In the genomic region with DNA sequence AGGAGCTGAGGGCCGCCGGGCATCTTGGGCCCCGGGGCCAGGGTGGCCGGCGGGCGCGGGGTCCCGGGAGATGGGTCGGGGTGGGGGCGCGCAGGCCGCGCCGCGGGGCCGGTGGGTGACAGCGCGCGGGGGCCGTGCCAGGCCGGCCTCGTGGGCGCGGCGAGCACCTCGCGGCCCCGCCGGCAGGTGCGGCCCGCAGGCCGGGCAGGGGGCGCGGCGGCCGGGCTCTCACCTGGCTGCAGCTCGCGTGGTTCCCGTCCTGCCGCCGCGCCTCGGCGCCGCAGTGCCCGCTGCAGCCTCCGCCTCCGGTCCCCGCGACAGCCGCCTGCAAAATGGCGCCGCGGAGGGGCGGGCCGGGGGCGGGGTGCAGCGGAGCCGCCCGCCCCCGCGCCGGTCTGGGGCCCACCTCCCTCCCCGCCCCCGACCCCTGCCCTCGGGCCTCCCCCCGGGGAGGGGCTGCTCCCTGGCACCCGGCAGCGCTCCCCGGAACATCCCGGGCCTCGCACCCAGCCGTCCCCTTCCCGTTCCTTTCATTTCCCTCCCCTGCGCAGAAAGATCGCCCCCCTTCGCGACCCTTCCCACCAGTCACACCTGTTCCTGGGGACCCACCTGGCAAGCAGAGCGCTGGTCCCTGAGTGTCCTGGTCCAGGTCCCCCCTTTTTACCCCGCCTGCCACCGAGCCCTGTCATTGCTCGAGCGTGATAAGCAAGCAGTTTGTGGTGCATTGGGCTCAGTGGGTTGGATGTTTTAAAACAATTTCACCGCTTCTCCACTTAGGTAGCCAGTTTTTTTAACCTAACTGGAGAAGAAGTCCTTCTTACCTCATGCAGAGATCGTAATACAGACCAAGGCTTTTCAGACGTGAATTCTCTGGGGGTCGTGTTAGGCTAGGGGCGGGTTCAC, we compare ENCODE assay signal across 8 cellular contexts. TPM values are rescaled to one million over a fixed set of nuclear protein-coding genes. Genes with fewer than 3 reads are reported as not detected.
A peak's percentile ranks its signal among the peaks of the same experiment; 100 is the strongest.
DNase-seq lines count a peak whose midpoint lies in the region; ATAC-seq and TF ChIP-seq lines count a peak whose summit lies in the region.

A gene (minus strand): TSS at position 337 of the 903 bp plus-strand sequence. CDS start 68,948 bp downstream, outside the sequence.

- CTCF ChIA-PET in Panc1 (lab: Charles Lee): no interaction called here

- TF ChIP-seq EP300 in gastroesophageal sphincter (IDR thresholded peaks at IDR 0.05): no peak

- peaks cover 26% of the 10 kb centered on the region; the same call in 1 of the 2 replicates for H4K20me1 ChIP-seq in DND-41 (ENCODE audit: insufficient read depth, low read length)

- WGBS in gastroesophageal sphincter (ENCODE audit: low coverage in 1 of 2), 2 donors: 0% methylated on average over 4 of the region's 88 CpGs; no CpG with 5 or more reads in 1 of the 2 donors

- POLR2A ChIA-PET in Panc1 (lab: Charles Lee): no interaction called here

- peaks cover 47% of the 10 kb centered on the region for H3K79me2 ChIP-seq in DND-41 (ENCODE audit: insufficient read depth, low read length)

- no peaks in the 10 kb centered on the region for H3K9me3 ChIP-seq in DND-41 (ENCODE audit: insufficient read depth, low read length, severe bottlenecking)
- no peaks in the 10 kb centered on the region for H3K9me3 ChIP-seq in Panc1 (ENCODE audit: control insufficient read depth, insufficient read depth, low read depth, low read length)
- no peaks in the 10 kb centered on the region for H3K9me3 ChIP-seq in gastroesophageal sphincter
- H3K9me3 ChIP-seq in thoracic aorta: no peaks in the 10 kb centered on the region

- intact Hi-C loops in Panc1 (cut with micrococcal nuclease; ENCODE audit: unreplicated experiment): no loop called here

- peak within 1 kb of the TSS; percentile 74 for H3K9ac ChIP-seq in DND-41 (ENCODE audit: low read depth, low read length)

- no TSS peak for BruUV-seq in Panc1 (replicated peaks; lab: Mats Ljungman, UMichigan)

- peak within 1 kb of the TSS; percentile 100 for H2AFZ ChIP-seq in DND-41 (ENCODE audit: low read depth, low read length)

- peak in 1 of 2 donors; percentile 8 for TF ChIP-seq POLR2A in gastroesophageal sphincter (IDR thresholded peaks at IDR 0.05)

- no peak for TF ChIP-seq CTCF in DND-41 (IDR thresholded peaks at IDR 0.05; ENCODE audit: borderline replicate concordance, extremely low read depth, low read length, poor library complexity, severe bottlenecking)
- no peak for TF ChIP-seq CTCF in Panc1 (IDR thresholded peaks at IDR 0.05)
- no peak for TF ChIP-seq CTCF in gastroesophageal sphincter (IDR thresholded peaks at IDR 0.05)
- TF ChIP-seq CTCF in thoracic aorta (IDR thresholded peaks at IDR 0.05): no peak

- H3K4me1 ChIP-seq in DND-41 (ENCODE audit: insufficient read depth, low read length): peaks cover 37% of the 10 kb centered on the region
- peaks cover 12% of the 10 kb centered on the region for H3K4me1 ChIP-seq in Panc1 (ENCODE audit: control insufficient read depth, insufficient read depth, low read length)
- H3K4me1 ChIP-seq in gastroesophageal sphincter: peaks cover 0 to 32% (median 5%) of the 10 kb centered on the region in 3 donors
- H3K4me1 ChIP-seq in thoracic aorta (ENCODE audit: control insufficient read depth in 1 of 2, low read depth in 2 of 2): peaks cover 6 to 23% of the 10 kb centered on the region in 2 donors

- DNase-seq in DND-41 (peak; percentile 76), Panc1 (ENCODE audit: low read depth, low spot score) (no peak), activated gamma-delta T cell (lab: John Stamatoyannopoulos, UW) (peak; percentile 50), nucleus accumbens (lab: John Stamatoyannopoulos, UW) (peak in 44 of 56 donors; percentile 8 to 60 (median 26)), thoracic aorta (ENCODE audit: low spot score) (no peak)

- peak; percentile 88 for ATAC-seq in DND-41 (ENCODE audit: insufficient read depth, low read depth)
- ATAC-seq in HG02678 (IDR thresholded peaks at IDR 0.05; ENCODE audit: unreplicated experiment): peak; percentile 68
- ATAC-seq in Panc1: peak; percentile 94
- ATAC-seq in gastroesophageal sphincter: peak; percentile 76
- no peak for ATAC-seq in thoracic aorta (ENCODE audit: insufficient number of reproducible peaks, low FRiP score, low read depth)
- no peak for ATAC-seq in GM18867 (IDR thresholded peaks at IDR 0.05; ENCODE audit: unreplicated experiment)

- H3K27ac ChIP-seq in DND-41 (ENCODE audit: low read length): peak within 1 kb of the TSS; percentile 68
- H3K27ac ChIP-seq in Panc1 (ENCODE audit: low read length): peak within 1 kb of the TSS; percentile 49; the same call in 1 of the 2 replicates
- H3K27ac ChIP-seq in gastroesophageal sphincter: peak within 1 kb of the TSS in 3 of 4 donors; percentile 29 to 77 (median 57)
- H3K27ac ChIP-seq in thoracic aorta: no peak within 1 kb of the TSS

- H3K27me3 ChIP-seq in DND-41 (ENCODE audit: insufficient read depth, low read length, poor library complexity) (no peaks in the 10 kb centered on the region), Panc1 (ENCODE audit: control insufficient read depth, insufficient read depth, low read length) (no peaks in the 10 kb centered on the region), gastroesophageal sphincter (no peaks in the 10 kb centered on the region), thoracic aorta (replicated peaks; ENCODE audit: insufficient read depth) (no peaks in the 10 kb centered on the region)

- H3K4me2 ChIP-seq in DND-41 (ENCODE audit: insufficient read depth, low read length): peak within 1 kb of the TSS; percentile 99

- H3K36me3 ChIP-seq in DND-41 (ENCODE audit: insufficient read depth, low read length) (no peaks in the 10 kb centered on the region), Panc1 (ENCODE audit: control insufficient read depth, insufficient read depth, low read length) (no peaks in the 10 kb centered on the region; the same call in 1 of the 2 replicates), gastroesophageal sphincter (no peaks in the 10 kb centered on the region), thoracic aorta (no peaks in the 10 kb centered on the region)

- H3K4me3 ChIP-seq in DND-41 (ENCODE audit: low read depth in 1 of 2, low read length in 2 of 2): peak within 1 kb of the TSS; percentile 92 to 95
- H3K4me3 ChIP-seq in Panc1 (ENCODE audit: low read depth in 2 of 2, low read length in 2 of 2): peak within 1 kb of the TSS; percentile 75 to 78
- peak within 1 kb of the TSS; percentile 72 to 92 for H3K4me3 ChIP-seq in gastroesophageal sphincter
- peak within 1 kb of the TSS; percentile 87 for H3K4me3 ChIP-seq in thoracic aorta

- in situ Hi-C loops in Panc1 (cut with HindIII; ENCODE audit: low pct_unique_long_range_greater_than_20kb, low sequenced_read_pairs): no loop called here

RNA-seq across cellular contexts. Expression of the gene that starts here (rescaled TPM):
- total RNA-seq in Panc1 (2021; ENCODE audit: unreplicated experiment): 14.6 TPM
- 9.0 TPM for polyA plus RNA-seq in Panc1 (2012; ENCODE audit: insufficient read length)
- 10 to 100 TPM; 11.5 to 19.1 (median 15.1) TPM for total RNA-seq in gastroesophageal sphincter
- total RNA-seq in thoracic aorta: 10 to 100 TPM; 32.1 to 51.9 TPM

Comparison
In these comparisons a context has a peak if more than half of its experiments do, and no peak if none do; other contexts are left out.
1. ATAC-seq: peak in DND-41 (single experiment), HG02678 (single experiment), Panc1 (single experiment) and gastroesophageal sphincter (single experiment); none in thoracic aorta (single experiment) and GM18867 (single experiment).
2. DNase-seq: peak in DND-41 (single experiment), activated gamma-delta T cell (single experiment) and nucleus accumbens (44 of 56); none in Panc1 (single experiment) and thoracic aorta (single experiment).
3. H3K27ac ChIP-seq: peak in DND-41 (single experiment), Panc1 (single experiment) and gastroesophageal sphincter (3 of 4); none in thoracic aorta (0 of 2).
4. Peak in every context shown above with its lines, with median percentiles within 50 percentile points of each other: H3K4me3 ChIP-seq.